1 cellular context compared by ENCODE assay signal in genomic region chr3:9179826-9180763, GRCh38.
A peak's percentile ranks its signal among the peaks of the same experiment; 100 is the strongest.
TF ChIP-seq lines count a peak whose summit lies in the region.

No MANE protein-coding gene starts in this region.

TF ChIP-seq in GM12878, 131 proteins besides CTCF, POLR2A, EP300 and RAD21 (continued from another document):
- TF ChIP-seq RUNX3 (IDR thresholded peaks at IDR 0.05; ENCODE audit: low read length) (peak; percentile 63), IKZF2 (IDR thresholded peaks at IDR 0.05) (peak; percentile 11 to 37; a peak in 1 of 4 replicates), ZNF207 (IDR thresholded peaks at IDR 0.05; ENCODE audit: borderline replicate concordance) (no peak), ZNF622 (IDR thresholded peaks at IDR 0.05) (no peak), MAX (IDR thresholded peaks at IDR 0.05; ENCODE audit: low read depth, low read length) (peak; percentile 25; the same call in 1 of the 2 replicates), ZBTB11 (CRISPR knock-in tag; IDR thresholded peaks at IDR 0.05) (peak; percentile 30; the same call in 1 of the 2 replicates), ELK1 (IDR thresholded peaks at IDR 0.05; ENCODE audit: low read depth, low read length) (0 out of 2 replicates have a peak, but pooled peaks have one; percentile 18), MEF2B (IDR thresholded peaks at IDR 0.05; ENCODE audit: partially characterized antibody, poor library complexity, severe bottlenecking) (no peak), BRCA1 (IDR thresholded peaks at IDR 0.05; ENCODE audit: low read depth, low read length) (no peak)
